ENCODE assay signal across 8 cellular contexts in the genomic region with DNA sequence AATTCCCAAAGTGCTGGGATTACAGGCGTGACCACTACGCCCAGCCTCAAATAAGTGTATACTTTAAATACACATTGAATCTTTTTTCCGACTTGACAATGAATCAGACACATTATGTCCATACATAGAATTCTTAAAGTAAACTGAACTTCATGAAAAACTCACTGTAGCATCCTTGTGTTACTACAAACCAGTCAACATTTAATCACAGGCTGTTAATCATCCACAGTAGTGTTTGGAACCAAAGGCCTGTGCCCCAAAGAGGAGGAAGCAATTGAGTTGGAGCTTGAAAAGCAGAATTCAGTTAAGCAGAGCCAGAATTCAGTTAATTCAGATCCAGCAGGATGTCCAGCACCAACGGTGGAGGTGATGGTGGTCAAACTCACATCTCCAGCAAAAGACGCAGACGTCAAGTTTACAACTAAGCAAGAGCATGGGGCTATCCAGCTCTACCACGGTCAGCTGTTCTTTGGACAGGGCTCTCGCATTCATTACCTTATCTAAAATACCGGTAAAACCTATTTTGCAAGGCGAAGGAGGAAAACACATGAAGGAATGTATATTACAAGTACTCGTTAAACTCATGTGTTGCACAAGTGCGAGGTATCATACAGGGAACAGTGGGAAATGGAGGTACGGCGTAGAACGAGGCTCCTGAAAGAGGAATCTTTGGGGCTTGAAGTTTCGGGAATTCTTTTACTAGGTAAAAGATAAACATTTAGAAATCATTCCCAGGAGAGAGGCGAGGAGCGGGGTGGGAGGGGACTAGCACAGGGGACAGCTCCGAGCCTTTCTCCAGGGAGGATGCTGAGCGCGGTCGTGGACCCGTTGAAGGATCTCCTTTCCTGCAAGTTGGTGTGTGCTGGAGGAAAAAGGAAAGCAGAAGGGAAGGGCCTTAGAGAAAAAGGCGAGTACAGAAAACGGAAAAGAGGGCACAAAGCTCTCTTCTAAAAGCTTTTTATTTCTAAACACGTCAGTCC. TPM values are rescaled to one million over a fixed set of nuclear protein-coding genes. Genes with fewer than 3 reads are reported as not detected.
DNase-seq lines count a peak whose midpoint lies in the region; ATAC-seq and TF ChIP-seq lines count a peak whose summit lies in the region.

No MANE protein-coding gene starts in this region.

- H3K27ac ChIP-seq in colonic mucosa (peak overlapping the region; percentile 96), tibial artery (peak overlapping the region; percentile 96 to 99)

- DNase-seq in Right ventricle myocardium inferior (ENCODE audit: missing footprints) (peak; percentile 73), cardiac septum (ENCODE audit: low spot score) (no peak), NT2/D1 (ENCODE audit: low read depth, low spot score) (no peak), colonic mucosa (peak; percentile 42), memory B cell (ENCODE audit: low spot score in 2 of 2) (no peak), tibial artery (peak in 1 of 2 donors; percentile 28), germinal center (ENCODE audit: low spot score) (no peak), DMS153 (lab: John Stamatoyannopoulos, UW) (no peak)

- ATAC-seq in Right ventricle myocardium inferior: no peak
- ATAC-seq in memory B cell (ENCODE audit: low read depth): no peak

- TF ChIP-seq CTCF in colonic mucosa (IDR thresholded peaks at IDR 0.05): no peak
- no peak for TF ChIP-seq CTCF in tibial artery (IDR thresholded peaks at IDR 0.05)

- H3K4me3 Mint-ChIP-seq in memory B cell: peak overlapping the region; percentile 97

- peak overlapping the region; percentile 57 for H3K27ac Mint-ChIP-seq in memory B cell

- H3K4me1 Mint-ChIP-seq in memory B cell: peaks cover 34% of the 10 kb centered on the region

- H3K27me3 ChIP-seq in NT2/D1 (ENCODE audit: insufficient read depth, insufficient read length): peaks cover 4% of the 10 kb centered on the region
- no peaks in the 10 kb centered on the region for H3K27me3 ChIP-seq in colonic mucosa
- H3K27me3 ChIP-seq in tibial artery: no peaks in the 10 kb centered on the region

- H3K36me3 Mint-ChIP-seq in memory B cell: peaks cover 14% of the 10 kb centered on the region

- peaks cover 31% of the 10 kb centered on the region for H3K36me3 ChIP-seq in NT2/D1 (ENCODE audit: insufficient read depth, insufficient read length, low read length)
- H3K36me3 ChIP-seq in colonic mucosa: no peaks in the 10 kb centered on the region
- H3K36me3 ChIP-seq in tibial artery: peaks cover 8 to 26% (median 15%) of the 10 kb centered on the region in 3 donors

- peak overlapping the region; percentile 89 for H3K9ac ChIP-seq in NT2/D1 (ENCODE audit: insufficient read length, low read depth)
- peak overlapping the region; percentile 93 to 96 for H3K9ac ChIP-seq in colonic mucosa (ENCODE audit: low read depth in 2 of 2, low read length in 2 of 2)

- H3K9me3 ChIP-seq in NT2/D1 (ENCODE audit: insufficient read depth, low read length): no peaks in the 10 kb centered on the region
- no peaks in the 10 kb centered on the region for H3K9me3 ChIP-seq in colonic mucosa
- H3K9me3 ChIP-seq in tibial artery: no peaks in the 10 kb centered on the region

- H3K9me3 Mint-ChIP-seq in memory B cell: no peaks in the 10 kb centered on the region

- no peaks in the 10 kb centered on the region for H3K27me3 Mint-ChIP-seq in memory B cell

- H3K4me1 ChIP-seq in NT2/D1 (ENCODE audit: insufficient read depth, insufficient read length) (peaks cover 2% of the 10 kb centered on the region), colonic mucosa (peaks cover 7% of the 10 kb centered on the region), tibial artery (peaks cover 0 to 32% (median 27%) of the 10 kb centered on the region in 4 donors)

- intact Hi-C loops in Right ventricle myocardium inferior (cut with DNase I) (loop anchor here (5.0 to 10.0 kb wide), 2 partner anchors 61 to 113 kb away; partner anchors contain the start of gene RPRD1A), cardiac septum (cut with DNase I) (loop anchor here (2.0 to 5.0 kb wide), 3 partner anchors 59 to 546 kb away; partner anchors contain the start of genes GALNT1, MOCOS and RPRD1A), colonic mucosa (cut with DNase I) (no loop called here), tibial artery (cut with DNase I; ENCODE audit: low total_unique reads) (loop anchor here (10.0 kb wide), 1 partner anchor 63 kb away; the partner anchor contains the start of gene RPRD1A)

- H3K4me3 ChIP-seq in NT2/D1 (ENCODE audit: insufficient read length, low read depth) (peak overlapping the region; percentile 84), colonic mucosa (peak overlapping the region; percentile 91), tibial artery (peak overlapping the region; percentile 73 to 81)

RNA-seq across cellular contexts. Expression of gene SLC39A6, which starts 1.0 kb away (rescaled TPM):
- 12.8 TPM for total RNA-seq in Right ventricle myocardium inferior
- 15.6 TPM for total RNA-seq in cardiac septum
- 10 to 100 TPM in 1 of 2 donors, 1 to 10 TPM in 1; 9.9 to 15.3 TPM for total RNA-seq in colonic mucosa

RNA-seq across cellular contexts. Expression of gene ELP2, which starts 1.5 kb away (rescaled TPM):
- total RNA-seq in Right ventricle myocardium inferior: 48.1 TPM
- 50.4 TPM for total RNA-seq in cardiac septum
- 10 to 100 TPM; 48.3 to 51.6 TPM for total RNA-seq in colonic mucosa

RNA-seq across cellular contexts. Expression of gene MOCOS, which starts 59.1 kb away (rescaled TPM):
- total RNA-seq in Right ventricle myocardium inferior: 0.38 TPM
- total RNA-seq in cardiac septum: 0.38 TPM
- total RNA-seq in colonic mucosa: 10 to 100 TPM in 1 of 2 donors, 1 to 10 TPM in 1; 6.8 to 10.0 TPM

Comparison
In these comparisons a context has a peak if more than half of its experiments do, and no peak if none do; other contexts are left out.
1. DNase-seq: peak in Right ventricle myocardium inferior (single experiment) and colonic mucosa (single experiment); none in cardiac septum (single experiment), NT2/D1 (single experiment), memory B cell (0 of 2), germinal center (single experiment) and DMS153 (single experiment).
2. Peak in every context shown above with its lines, with median percentiles within 50 percentile points of each other: H3K4me3 ChIP-seq.